1 cellular context compared by ENCODE assay signal in the genomic region with DNA sequence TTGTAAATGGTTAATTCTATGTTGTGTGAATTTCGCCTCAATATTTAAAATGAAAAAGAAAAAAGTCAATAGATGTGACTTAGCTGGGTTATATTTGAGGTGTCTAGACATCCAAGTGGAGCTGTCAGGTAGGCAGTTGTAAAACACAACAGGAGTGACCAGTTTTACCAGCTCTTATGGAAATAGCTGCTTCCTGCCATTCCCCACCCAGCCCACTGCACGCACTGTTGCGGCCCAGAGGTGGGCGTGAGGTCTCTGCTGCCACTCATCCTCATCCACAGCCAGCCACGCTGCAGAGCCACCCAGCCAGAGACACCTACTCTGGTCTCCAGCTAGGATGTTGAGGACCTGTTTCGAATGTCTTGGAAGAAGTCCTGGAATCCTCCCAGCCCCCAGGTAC.
TF ChIP-seq lines count a peak whose summit lies in the region.

No MANE protein-coding gene starts in this region.

TF ChIP-seq in K562, 482 proteins besides CTCF, POLR2A, EP300 and RAD21:
- no peak for TF ChIP-seq HMGN3 (IDR thresholded peaks at IDR 0.05; ENCODE audit: borderline replicate concordance, extremely low read depth, insufficient read length, low read depth, low read length)
- no peak for TF ChIP-seq SNAPC5 (CRISPR knock-in tag; IDR thresholded peaks at IDR 0.05)
- no peak for TF ChIP-seq ILF3 (IDR thresholded peaks at IDR 0.05; ENCODE audit: borderline replicate concordance)
- no peak for TF ChIP-seq HDAC2 (IDR thresholded peaks at IDR 0.05)
- no peak for TF ChIP-seq PCBP1 (IDR thresholded peaks at IDR 0.05; ENCODE audit: low read depth, low read length, poor library complexity, severe bottlenecking)
